In genomic region chrX:132336172-132336571, GRCh38 we compare ENCODE assay signal across 1 cellular context.
TF ChIP-seq lines count a peak whose summit lies in the region.

No MANE protein-coding gene starts in this region.

TF ChIP-seq in HepG2, 621 proteins besides CTCF, POLR2A, EP300 and RAD21 (continued from another document):
- peak; percentile 45; the same call in 1 of the 2 replicates for TF ChIP-seq ARID5B (CRISPR knock-in tag; IDR thresholded peaks at IDR 0.05)
- TF ChIP-seq, protein P1, sequence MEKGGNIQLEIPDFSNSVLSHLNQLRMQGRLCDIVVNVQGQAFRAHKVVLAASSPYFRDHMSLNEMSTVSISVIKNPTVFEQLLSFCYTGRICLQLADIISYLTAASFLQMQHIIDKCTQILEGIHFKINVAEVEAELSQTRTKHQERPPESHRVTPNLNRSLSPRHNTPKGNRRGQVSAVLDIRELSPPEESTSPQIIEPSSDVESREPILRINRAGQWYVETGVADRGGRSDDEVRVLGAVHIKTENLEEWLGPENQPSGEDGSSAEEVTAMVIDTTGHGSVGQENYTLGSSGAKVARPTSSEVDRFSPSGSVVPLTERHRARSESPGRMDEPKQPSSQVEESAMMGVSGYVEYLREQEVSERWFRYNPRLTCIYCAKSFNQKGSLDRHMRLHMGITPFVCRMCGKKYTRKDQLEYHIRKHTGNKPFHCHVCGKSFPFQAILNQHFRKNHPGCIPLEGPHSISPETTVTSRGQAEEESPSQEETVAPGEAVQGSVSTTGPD (CRISPR knock-in tag; IDR thresholded peaks at IDR 0.05) = no peak
- peak; percentile 87; the same call in 1 of the 2 replicates for TF ChIP-seq SOX5 (CRISPR knock-in tag; IDR thresholded peaks at IDR 0.05; ENCODE audit: borderline replicate concordance)
- TF ChIP-seq, protein P2, sequence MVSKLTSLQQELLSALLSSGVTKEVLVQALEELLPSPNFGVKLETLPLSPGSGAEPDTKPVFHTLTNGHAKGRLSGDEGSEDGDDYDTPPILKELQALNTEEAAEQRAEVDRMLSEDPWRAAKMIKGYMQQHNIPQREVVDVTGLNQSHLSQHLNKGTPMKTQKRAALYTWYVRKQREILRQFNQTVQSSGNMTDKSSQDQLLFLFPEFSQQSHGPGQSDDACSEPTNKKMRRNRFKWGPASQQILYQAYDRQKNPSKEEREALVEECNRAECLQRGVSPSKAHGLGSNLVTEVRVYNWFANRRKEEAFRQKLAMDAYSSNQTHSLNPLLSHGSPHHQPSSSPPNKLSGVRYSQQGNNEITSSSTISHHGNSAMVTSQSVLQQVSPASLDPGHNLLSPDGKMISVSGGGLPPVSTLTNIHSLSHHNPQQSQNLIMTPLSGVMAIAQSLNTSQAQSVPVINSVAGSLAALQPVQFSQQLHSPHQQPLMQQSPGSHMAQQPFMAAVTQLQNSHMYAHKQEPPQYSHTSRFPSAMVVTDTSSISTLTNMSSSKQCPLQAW (CRISPR knock-in tag; IDR thresholded peaks at IDR 0.05) = no peak
- TF ChIP-seq, protein P3, sequence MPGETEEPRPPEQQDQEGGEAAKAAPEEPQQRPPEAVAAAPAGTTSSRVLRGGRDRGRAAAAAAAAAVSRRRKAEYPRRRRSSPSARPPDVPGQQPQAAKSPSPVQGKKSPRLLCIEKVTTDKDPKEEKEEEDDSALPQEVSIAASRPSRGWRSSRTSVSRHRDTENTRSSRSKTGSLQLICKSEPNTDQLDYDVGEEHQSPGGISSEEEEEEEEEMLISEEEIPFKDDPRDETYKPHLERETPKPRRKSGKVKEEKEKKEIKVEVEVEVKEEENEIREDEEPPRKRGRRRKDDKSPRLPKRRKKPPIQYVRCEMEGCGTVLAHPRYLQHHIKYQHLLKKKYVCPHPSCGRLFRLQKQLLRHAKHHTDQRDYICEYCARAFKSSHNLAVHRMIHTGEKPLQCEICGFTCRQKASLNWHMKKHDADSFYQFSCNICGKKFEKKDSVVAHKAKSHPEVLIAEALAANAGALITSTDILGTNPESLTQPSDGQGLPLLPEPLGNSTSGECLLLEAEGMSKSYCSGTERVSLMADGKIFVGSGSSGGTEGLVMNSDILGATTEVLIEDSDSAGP (CRISPR knock-in tag; IDR thresholded peaks at IDR 0.05; ENCODE audit: borderline replicate concordance) = no peak
- TF ChIP-seq EED (CRISPR knock-in tag; IDR thresholded peaks at IDR 0.05) = no peak
- no peak for TF ChIP-seq ZNF556 (CRISPR knock-in tag; IDR thresholded peaks at IDR 0.05; ENCODE audit: borderline replicate concordance)
- peak; percentile 54 for TF ChIP-seq NR2F6 (IDR thresholded peaks at IDR 0.05)
- TF ChIP-seq NR2F6 (CRISPR knock-in tag; IDR thresholded peaks at IDR 0.05) = no peak
- TF ChIP-seq ZNF230 (CRISPR knock-in tag; IDR thresholded peaks at IDR 0.05) = no peak
- TF ChIP-seq HMG20A (CRISPR knock-in tag; IDR thresholded peaks at IDR 0.05; ENCODE audit: borderline replicate concordance) = peak; percentile 14; the same call in 1 of the 2 replicates
- no peak for TF ChIP-seq AGO1 (IDR thresholded peaks at IDR 0.05; ENCODE audit: low read depth, low read length, poor library complexity, severe bottlenecking)
- TF ChIP-seq CREM (IDR thresholded peaks at IDR 0.05) = peak; percentile 29; the same call in 1 of the 2 replicates
- TF ChIP-seq CREM (CRISPR knock-in tag; IDR thresholded peaks at IDR 0.05) = no peak
- peak; percentile 86 for TF ChIP-seq ONECUT2 (CRISPR knock-in tag; IDR thresholded peaks at IDR 0.05)
- TF ChIP-seq KDM2A (CRISPR knock-in tag; IDR thresholded peaks at IDR 0.05; ENCODE audit: borderline replicate concordance, low read depth) = no peak
- TF ChIP-seq ZNF343 (CRISPR knock-in tag; IDR thresholded peaks at IDR 0.05) = no peak
- peak; percentile 68 for TF ChIP-seq HNF4A (CRISPR knock-in tag; IDR thresholded peaks at IDR 0.05)
- no peak for TF ChIP-seq SOX6 (IDR thresholded peaks at IDR 0.05)
- peak; percentile 76 for TF ChIP-seq SOX6 (CRISPR knock-in tag; IDR thresholded peaks at IDR 0.05)
- no peak for TF ChIP-seq ASH2L (IDR thresholded peaks at IDR 0.05; ENCODE audit: insufficient read length, low read depth, low read length)
- no peak for TF ChIP-seq HOXA9 (CRISPR knock-in tag; IDR thresholded peaks at IDR 0.05; ENCODE audit: borderline replicate concordance)
- TF ChIP-seq HNF4G (IDR thresholded peaks at IDR 0.05; ENCODE audit: borderline replicate concordance, low read depth, low read length) = peak; percentile 11; the same call in 1 of the 2 replicates
- TF ChIP-seq HNF4G (CRISPR knock-in tag; IDR thresholded peaks at IDR 0.05; ENCODE audit: borderline replicate concordance, low read depth) = no peak
- TF ChIP-seq ZNF644 (CRISPR knock-in tag; IDR thresholded peaks at IDR 0.05; ENCODE audit: low read depth) = 0 out of 2 replicates have a peak, but pooled peaks have one; percentile 47
- peak; percentile 79 for TF ChIP-seq SOX13 (IDR thresholded peaks at IDR 0.05)
- peak in 1 of 2 experiments; percentile 79; a peak in 2 of 4 replicates for TF ChIP-seq SOX13 (CRISPR knock-in tag; conservative IDR thresholded peaks at IDR 0.05 in 1 of 2, IDR thresholded peaks at IDR 0.05 in 1 of 2)
